Comparison of ENCODE assay signal across 8 cellular contexts in the genomic region with DNA sequence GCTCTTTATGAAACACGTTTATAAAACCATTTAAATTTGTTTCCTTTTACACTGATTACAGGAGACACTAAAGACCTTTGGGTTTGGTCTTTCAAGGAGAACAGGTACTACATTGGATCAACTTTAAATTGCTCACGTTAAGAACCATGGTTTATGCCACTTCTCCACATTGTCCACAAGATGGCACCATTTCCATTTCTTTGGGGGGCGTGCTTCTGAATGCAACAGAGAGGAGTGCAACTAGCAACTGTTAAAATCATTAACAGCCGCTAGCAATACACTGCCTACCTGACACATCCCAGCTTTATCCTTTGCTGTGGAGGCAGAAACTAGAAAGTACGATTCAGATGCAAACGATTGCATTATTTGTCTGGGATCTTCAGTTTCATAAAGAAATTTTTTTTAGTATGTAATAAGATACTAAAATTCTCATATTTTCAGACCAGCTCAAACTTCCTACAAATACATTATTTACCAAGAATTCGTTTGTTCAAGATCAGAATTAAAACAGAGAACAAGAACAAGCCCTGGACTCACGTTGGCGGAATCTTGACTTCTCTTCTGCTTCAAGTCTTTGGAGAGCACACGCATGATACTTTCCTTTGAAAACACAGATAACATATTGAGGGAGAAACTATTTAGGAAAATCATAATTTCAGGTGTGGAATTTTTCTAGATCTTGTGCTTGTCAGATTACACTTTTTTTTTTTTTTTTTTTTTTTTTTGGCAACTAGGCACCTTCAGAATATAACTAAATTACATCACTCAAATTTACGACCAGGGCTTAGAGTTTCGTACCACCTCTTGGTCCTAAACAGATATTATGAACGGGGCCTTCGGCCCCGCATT. TPM values are rescaled to one million over a fixed set of nuclear protein-coding genes. Genes with fewer than 3 reads are reported as not detected.
A peak's percentile ranks its signal among the peaks of the same experiment; 100 is the strongest.
DNase-seq lines count a peak whose midpoint lies in the region; ATAC-seq and TF ChIP-seq lines count a peak whose summit lies in the region.

No MANE protein-coding gene starts in this region.

- peaks cover 76% of the 10 kb centered on the region for H3K27me3 Mint-ChIP-seq in T-helper 2 cell treated with Interferon-gamma antibody and Interleukin-4, amounts not matched to agents 5 μg/mL and 100 μg/mL, for 36 hours (ENCODE audit: low read depth)

- no TSS peak for BruUV-seq in A673 (replicated peaks; lab: Mats Ljungman, UMichigan)

- peak overlapping the region; percentile 85 for H3K4me3 Mint-ChIP-seq in T-helper 2 cell treated with Interferon-gamma antibody and Interleukin-4, amounts not matched to agents 5 μg/mL and 100 μg/mL, for 36 hours

- ATAC-seq in GM18508 (IDR thresholded peaks at IDR 0.05; ENCODE audit: insufficient read depth, unreplicated experiment) (peak; percentile 59), HG03045 (IDR thresholded peaks at IDR 0.05; ENCODE audit: unreplicated experiment) (peak; percentile 47), body of pancreas (peak; percentile 74)

- H3K4me2 ChIP-seq in skeletal muscle satellite cell (ENCODE audit: low read length): peak overlapping the region; percentile 98

- H3K27me3 ChIP-seq in A673 (replicated peaks; ENCODE audit: insufficient read depth, low read depth, low read length, poor library complexity) (peaks cover 23% of the 10 kb centered on the region), body of pancreas (no peaks in the 10 kb centered on the region), iPS-18a (ENCODE audit: control insufficient read depth, insufficient read depth, low read length) (peaks cover 67% of the 10 kb centered on the region), skeletal muscle satellite cell (ENCODE audit: control insufficient read depth, insufficient read depth, low read length) (peaks cover 23% of the 10 kb centered on the region)

- WGBS in body of pancreas, 2 donors: 2 to 4% methylated on average over 15 of the region's 15 CpGs

- peaks cover 24% of the 10 kb centered on the region for H3K4me1 ChIP-seq in A673 (ENCODE audit: insufficient read depth, low read length, poor library complexity, severe bottlenecking)
- peaks cover 32% of the 10 kb centered on the region for H3K4me1 ChIP-seq in body of pancreas
- H3K4me1 ChIP-seq in iPS-18a (ENCODE audit: control insufficient read depth, low read depth, low read length): peaks cover 13% of the 10 kb centered on the region
- peaks cover 25% of the 10 kb centered on the region for H3K4me1 ChIP-seq in skeletal muscle satellite cell (ENCODE audit: control insufficient read depth, insufficient read depth, low read length)

- DNase-seq in A673 (ENCODE audit: low spot score) (peak; percentile 92), NCI-H1930 (lab: John Stamatoyannopoulos, UW) (peak; percentile 69 to 73), body of pancreas (peak; percentile 56 to 67 (median 59))
- DNase-seq in T-helper 2 cell treated with Interferon-gamma antibody and Interleukin-4, amounts not matched to agents 5 μg/mL and 100 μg/mL, for 36 hours (ENCODE audit: low spot score): peak; percentile 65

- H3K36me3 ChIP-seq in A673 (ENCODE audit: insufficient read depth, low read length, poor library complexity, severe bottlenecking) (no peaks in the 10 kb centered on the region), body of pancreas (replicated peaks in 1 of 2; ENCODE audit: insufficient read depth in 1 of 2, low read depth in 2 of 2) (no peaks in the 10 kb centered on the region), iPS-18a (ENCODE audit: control insufficient read depth, low read depth, low read length) (no peaks in the 10 kb centered on the region), skeletal muscle satellite cell (ENCODE audit: insufficient read depth, low read length) (no peaks in the 10 kb centered on the region)

- H3K9ac ChIP-seq in iPS-18a (ENCODE audit: low read length) (no peak overlapping the region), skeletal muscle satellite cell (ENCODE audit: low read depth, low read length) (peak overlapping the region; percentile 25)

- TF ChIP-seq CTCF in A673 (conservative IDR thresholded peaks at IDR 0.05; ENCODE audit: low read depth, low read length) (peak; percentile 85), body of pancreas (IDR thresholded peaks at IDR 0.05) (peak; percentile 46 to 94 (median 87))

- H3K9me3 ChIP-seq in A673 (ENCODE audit: low read depth, low read length, poor library complexity, severe bottlenecking) (no peaks in the 10 kb centered on the region), body of pancreas (no peaks in the 10 kb centered on the region), iPS-18a (ENCODE audit: control insufficient read depth, low read depth, low read length) (no peaks in the 10 kb centered on the region), skeletal muscle satellite cell (replicated peaks; ENCODE audit: low read length) (no peaks in the 10 kb centered on the region)

- intact Hi-C loops in A673 (cut with micrococcal nuclease; ENCODE audit: unreplicated experiment): loop anchor here (2.0 to 5.0 kb wide), 4 partner anchors 55 to 1093 kb away; partner anchors contain the start of gene MCIDAS
- intact Hi-C loops in body of pancreas (cut with DNase I): no loop called here

- H3K27ac Mint-ChIP-seq in T-helper 2 cell treated with Interferon-gamma antibody and Interleukin-4, amounts not matched to agents 5 μg/mL and 100 μg/mL, for 36 hours: no peak overlapping the region

- POLR2A ChIA-PET in A673 (lab: Charles Lee; ENCODE audit: low non-redundant PET): no interaction called here

- CTCF ChIA-PET in A673 (lab: Charles Lee): interaction anchor here (0.6 to 0.9 kb wide), 4 partner anchors 64 to 522 kb away, joined by 3 to 12 read pairs (median 4); no protein-coding TSS in a partner anchor

- H3K36me3 Mint-ChIP-seq in T-helper 2 cell treated with Interferon-gamma antibody and Interleukin-4, amounts not matched to agents 5 μg/mL and 100 μg/mL, for 36 hours (ENCODE audit: low read depth): no peaks in the 10 kb centered on the region

- H3K4me3 ChIP-seq in A673 (ENCODE audit: low read depth, low read length, poor library complexity, severe bottlenecking): peak overlapping the region; percentile 48
- no peak overlapping the region for H3K4me3 ChIP-seq in body of pancreas
- peak overlapping the region; percentile 54 for H3K4me3 ChIP-seq in iPS-18a (ENCODE audit: low read length)
- H3K4me3 ChIP-seq in skeletal muscle satellite cell (ENCODE audit: low read length): peak overlapping the region; percentile 83

- H3K9me3 Mint-ChIP-seq in T-helper 2 cell treated with Interferon-gamma antibody and Interleukin-4, amounts not matched to agents 5 μg/mL and 100 μg/mL, for 36 hours: no peaks in the 10 kb centered on the region

- TF ChIP-seq POLR2A in body of pancreas (IDR thresholded peaks at IDR 0.05): no peak

- H3K4me1 Mint-ChIP-seq in T-helper 2 cell treated with Interferon-gamma antibody and Interleukin-4, amounts not matched to agents 5 μg/mL and 100 μg/mL, for 36 hours (ENCODE audit: low read depth): peaks cover 29% of the 10 kb centered on the region

- H3K27ac ChIP-seq in A673 (ENCODE audit: low read depth, low read length, poor library complexity, severe bottlenecking) (no peak overlapping the region), body of pancreas (peak overlapping the region in 2 of 4 donors; percentile 57 to 79), iPS-18a (ENCODE audit: low read length) (no peak overlapping the region)

RNA-seq across cellular contexts. Expression of gene CDC20B, which starts 0.7 kb away (rescaled TPM):
- total RNA-seq in A673 (2021) (not detected in 2 replicates), body of pancreas (not detected)
- total RNA-seq in skeletal muscle satellite cell (2012; rRNA removed): not detected in 2 replicates

RNA-seq across cellular contexts. Expression of gene GPX8, which starts 12.3 kb away (rescaled TPM):
- total RNA-seq in A673 (2021) (52.2 and 54.7 TPM in 2 replicates), body of pancreas (1 to 10 TPM in 1 of 2 donors, under 1 TPM in 1; 0.99 to 6.7 TPM)
- 90.8 and 98.3 TPM in 2 replicates for total RNA-seq in skeletal muscle satellite cell (2012; rRNA removed)

RNA-seq across cellular contexts. Expression of gene MCIDAS, which starts 54.8 kb away (rescaled TPM):
- total RNA-seq in A673 (2021) (0.47 and 1.2 TPM in 2 replicates), body of pancreas (1 to 10 TPM in 1 of 2 donors, not detected in 1; 1.3 TPM)
- 0.25 TPM in 1 of 2 replicates, not detected in the other for total RNA-seq in skeletal muscle satellite cell (2012; rRNA removed)

Comparison
In these comparisons a context has a peak if more than half of its experiments do, and no peak if none do; other contexts are left out.
1. H3K4me3 ChIP-seq: peak in A673 (single experiment), iPS-18a (single experiment) and skeletal muscle satellite cell (single experiment); none in body of pancreas (0 of 2).
2. Peak in every context shown above with its lines, with median percentiles within 50 percentile points of each other: DNase-seq and ATAC-seq.